Comparison of ENCODE assay signal across 22 cellular contexts in genomic region chr2:68385907-68386287, GRCh38. TPM values are rescaled to one million over a fixed set of nuclear protein-coding genes. Genes with fewer than 3 reads are reported as not detected.
DNase-seq lines count a peak whose midpoint lies in the region; ATAC-seq and TF ChIP-seq lines count a peak whose summit lies in the region.
"Had no signal": no experiment of that assay in that cellular context is flagged by ENCODE, and none has a peak within 500 bp of the region (broad histone marks: within the 10 kb centered on the region; RNA-seq: fewer than 3 reads in every experiment).

No MANE protein-coding gene starts in this region.

- H3K36me3 Mint-ChIP-seq in activated naive CD4-positive, alpha-beta T cell treated with anti-CD3 and anti-CD28 coated beads, Interleukin-2, amount 50 U/mL, for 24 hours = peaks cover 2% of the 10 kb centered on the region
- H3K36me3 Mint-ChIP-seq in WTC11 (no peaks in the 10 kb centered on the region), glutamatergic neuron (ENCODE audit: unreplicated experiment) (no peaks in the 10 kb centered on the region)

- no peaks in the 10 kb centered on the region for H3K27me3 Mint-ChIP-seq in activated naive CD4-positive, alpha-beta T cell treated with anti-CD3 and anti-CD28 coated beads, Interleukin-2, amount 50 U/mL, for 24 hours
- H3K27me3 Mint-ChIP-seq in WTC11 (ENCODE audit: low read depth) = peaks cover 12% of the 10 kb centered on the region
- peaks cover 3% of the 10 kb centered on the region for H3K27me3 Mint-ChIP-seq in glutamatergic neuron (ENCODE audit: unreplicated experiment)

- no peak overlapping the region for H3K27ac ChIP-seq in thyroid gland
- H3K27ac ChIP-seq: body of pancreas, ovary, RWPE1, SK-N-MC had no signal

- DNase-seq in activated naive CD4-positive, alpha-beta T cell treated with anti-CD3 and anti-CD28 coated beads, Interleukin-2, amount 50 U/mL, for 16 hours = no peak
- DNase-seq in WTC11 (ENCODE audit: low spot score) = no peak
- DNase-seq in glutamatergic neuron = no peak
- DNase-seq in superior temporal gyrus (ENCODE audit: extremely low spot score) = peak; percentile 5
- DNase-seq in thyroid gland = no peak
- no peak for DNase-seq in cortex of kidney (lab: John Stamatoyannopoulos, UW)
- DNase-seq: endodermal cell, left cardiac atrium, mesendoderm, NCI-H146, NCI-H526 treated with DMSO at 0.1 percent for 48 hours, ovary, T-helper 9 cell had no signal

- H3K4me1 Mint-ChIP-seq in activated naive CD4-positive, alpha-beta T cell treated with anti-CD3 and anti-CD28 coated beads, Interleukin-2, amount 50 U/mL, for 24 hours = peaks cover 30% of the 10 kb centered on the region
- H3K4me1 Mint-ChIP-seq in WTC11 (peaks cover 3% of the 10 kb centered on the region; the same call in 1 of the 2 replicates), glutamatergic neuron (ENCODE audit: low read depth, unreplicated experiment) (peaks cover 10% of the 10 kb centered on the region)
- H3K4me1 Mint-ChIP-seq: endodermal cell had no signal

- TF ChIP-seq CTCF in WTC11 (IDR thresholded peaks at IDR 0.05) (no peak), glutamatergic neuron (IDR thresholded peaks at IDR 0.05; ENCODE audit: partially characterized antibody, unreplicated experiment) (no peak), thyroid gland (IDR thresholded peaks at IDR 0.05) (no peak)

- no peaks in the 10 kb centered on the region for H3K36me3 ChIP-seq in thyroid gland
- H3K36me3 ChIP-seq: ovary had no signal

- WGBS in thyroid gland, 2 donors = 87 to 93% methylated on average over 1 of the region's 1 CpG

- no peaks in the 10 kb centered on the region for H3K4me1 ChIP-seq in thyroid gland
- H3K4me1 ChIP-seq: body of pancreas had no signal

- intact Hi-C loops in thyroid gland (cut with DNase I) = no loop called here

- ATAC-seq in WTC11 (no peak), HG03045 (IDR thresholded peaks at IDR 0.05; ENCODE audit: unreplicated experiment) (no peak)
- ATAC-seq: body of pancreas, HCT116, left cardiac atrium had no signal

- no peak overlapping the region for H3K4me3 ChIP-seq in thyroid gland (replicated peaks in 1 of 3)
- H3K4me3 ChIP-seq: body of pancreas, ovary, SK-N-MC had no signal

- no peaks in the 10 kb centered on the region for H3K9me3 Mint-ChIP-seq in activated naive CD4-positive, alpha-beta T cell treated with anti-CD3 and anti-CD28 coated beads, Interleukin-2, amount 50 U/mL, for 24 hours
- H3K9me3 Mint-ChIP-seq in WTC11 (no peaks in the 10 kb centered on the region), glutamatergic neuron (ENCODE audit: unreplicated experiment) (no peaks in the 10 kb centered on the region)
- H3K9me3 Mint-ChIP-seq: activated T-cell treated with anti-CD3 and anti-CD28 coated beads, Interleukin-2, amount 50 U/mL, for 72 hours; endodermal cell had no signal

- H3K27me3 ChIP-seq in thyroid gland = no peaks in the 10 kb centered on the region
- H3K27me3 ChIP-seq: body of pancreas, ovary had no signal

- H3K27ac Mint-ChIP-seq in activated naive CD4-positive, alpha-beta T cell treated with anti-CD3 and anti-CD28 coated beads, Interleukin-2, amount 50 U/mL, for 24 hours = peak overlapping the region; percentile 73
- H3K27ac Mint-ChIP-seq in WTC11 (no peak overlapping the region), glutamatergic neuron (ENCODE audit: unreplicated experiment) (peak overlapping the region; percentile 20)
- H3K27ac Mint-ChIP-seq: activated T-cell treated with anti-CD3 and anti-CD28 coated beads, Interleukin-2, amount 50 U/mL, for 72 hours; endodermal cell had no signal

- CTCF ChIA-PET in WTC11 (lab: Charles Lee) = interaction anchor here (0.6 kb wide), 1 partner anchor 30 kb away, joined by 3 read pairs; no protein-coding TSS in a partner anchor

- POLR2A ChIA-PET in WTC11 (lab: Charles Lee) = no interaction called here

- TF ChIP-seq POLR2A in thyroid gland (IDR thresholded peaks at IDR 0.05) = no peak

- no peaks in the 10 kb centered on the region for H3K9me3 ChIP-seq in thyroid gland
- H3K9me3 ChIP-seq: body of pancreas, ovary had no signal

- H3K4me3 Mint-ChIP-seq in activated naive CD4-positive, alpha-beta T cell treated with anti-CD3 and anti-CD28 coated beads, Interleukin-2, amount 50 U/mL, for 24 hours = no peak overlapping the region
- H3K4me3 Mint-ChIP-seq in WTC11 = no peak overlapping the region
- no peak overlapping the region for H3K4me3 Mint-ChIP-seq in glutamatergic neuron (ENCODE audit: unreplicated experiment)
- H3K4me3 Mint-ChIP-seq: endodermal cell had no signal

TF ChIP-seq in WTC11, 78 proteins besides CTCF, POLR2A, EP300 and RAD21:
- TF ChIP-seq MAX (CRISPR knock-in tag; IDR thresholded peaks at IDR 0.05) (no peak), ATF2 (CRISPR knock-in tag; IDR thresholded peaks at IDR 0.05; ENCODE audit: borderline replicate concordance, low read depth) (no peak), HMGA2 (CRISPR knock-in tag; IDR thresholded peaks at IDR 0.05) (peak; percentile 93), AFF4 (CRISPR knock-in tag; IDR thresholded peaks at IDR 0.05; ENCODE audit: borderline replicate concordance) (no peak), USF2 (CRISPR knock-in tag; IDR thresholded peaks at IDR 0.05) (no peak)

RNA-seq across cellular contexts. Expression of gene PLEK, which starts 20.8 kb away (rescaled TPM):
- total RNA-seq in WTC11 (2021) (0.26 to 0.46 TPM (median 0.37 TPM) in 3 replicates), glutamatergic neuron (ENCODE audit: unreplicated experiment) (not detected), thyroid gland (10 to 100 TPM in 2 of 4 donors, 1 to 10 TPM in 2; 3.4 to 12.0 (median 7.9) TPM)
- total RNA-seq: A673, chondrocyte, endodermal cell had no signal
